Comparison of ENCODE assay signal across 24 cellular contexts in the genomic region with DNA sequence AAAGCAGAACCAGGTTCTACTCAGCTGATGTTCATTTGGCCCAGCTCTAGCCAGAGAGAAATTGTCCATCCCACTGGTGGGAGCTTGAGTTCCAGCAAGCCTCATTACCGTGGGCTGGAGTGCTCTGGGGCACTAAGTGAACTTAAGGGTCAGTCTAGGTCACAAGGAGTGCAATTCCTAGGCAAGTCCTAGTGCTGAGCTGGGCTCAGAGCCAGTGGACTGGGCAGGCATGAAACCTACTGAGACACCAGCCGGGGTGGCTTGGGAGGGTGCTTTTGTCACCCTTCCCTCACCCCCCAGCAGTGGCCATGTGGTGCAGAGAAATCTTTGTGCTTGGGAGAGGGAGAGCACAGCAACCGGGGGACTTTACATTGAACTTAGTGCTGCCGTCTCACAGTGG. TPM values are rescaled to one million over a fixed set of nuclear protein-coding genes. Genes with fewer than 3 reads are reported as not detected.
DNase-seq lines count a peak whose midpoint lies in the region; ATAC-seq, FAIRE-seq and TF ChIP-seq lines count a peak whose summit lies in the region.
"Had no signal": no experiment of that assay in that cellular context is flagged by ENCODE, and none has a peak within 500 bp of the region (broad histone marks: within the 10 kb centered on the region; RNA-seq: fewer than 3 reads in every experiment).

No MANE protein-coding gene starts in this region.

- H3K9me2 ChIP-seq in GM23338 (ENCODE audit: insufficient read depth): no peaks in the 10 kb centered on the region

- H3K36me3 ChIP-seq in GM23338 (ENCODE audit: insufficient read depth) (no peaks in the 10 kb centered on the region), endodermal cell (ENCODE audit: control insufficient read depth, insufficient read depth, low read length) (no peaks in the 10 kb centered on the region), testis (ENCODE audit: low read depth, missing control alignments) (no peaks in the 10 kb centered on the region)
- H3K36me3 ChIP-seq: BLaER1 treated with 17β-estradiol and CSF1 and Interleukin-3, amounts not matched to agents 10 nM and 100 nM had no signal

- WGBS in endodermal cell (ENCODE audit: insufficient coverage in 1 of 2, insufficient read length in 1 of 2), 2 experiments: 87 to 95% methylated on average over 3 to 4 of the region's 4 CpGs
- WGBS in testis, 2 donors: 45 to 78% methylated on average over 4 of the region's 4 CpGs

- no peak overlapping the region for H3K27ac Mint-ChIP-seq in GM23338
- H3K27ac Mint-ChIP-seq in endodermal cell: peak overlapping the region; percentile 32
- peak overlapping the region; percentile 70 for H3K27ac Mint-ChIP-seq in neural crest cell (ENCODE audit: unreplicated experiment)
- H3K27ac Mint-ChIP-seq: B cell; CD8-positive, alpha-beta T cell; HFFc6 had no signal

- H3F3A ChIP-seq in GM23338 (replicated peaks; ENCODE audit: low read depth): no peaks in the 10 kb centered on the region

- H3K4me3 ChIP-seq in GM23338: no peak overlapping the region
- no peak overlapping the region for H3K4me3 ChIP-seq in endodermal cell (ENCODE audit: low read length)
- H3K4me3 ChIP-seq in testis: no peak overlapping the region
- H3K4me3 ChIP-seq: A549; BLaER1 treated with 17β-estradiol and CSF1 and Interleukin-3, amounts not matched to agents 10 nM and 100 nM; GM12878; GM23248 had no signal

- no peak overlapping the region for H3K4me2 ChIP-seq in GM23338
- H3K4me2 ChIP-seq: A549; BLaER1 treated with 17β-estradiol and CSF1 and Interleukin-3, amounts not matched to agents 10 nM and 100 nM had no signal

- H3K9me3 ChIP-seq in endodermal cell (ENCODE audit: control insufficient read depth, low read length) (no peaks in the 10 kb centered on the region), testis (no peaks in the 10 kb centered on the region)
- H3K9me3 ChIP-seq: A549; BLaER1 treated with 17β-estradiol and CSF1 and Interleukin-3, amounts not matched to agents 10 nM and 100 nM had no signal

- no peak overlapping the region for H3K4me3 Mint-ChIP-seq in GM23338
- H3K4me3 Mint-ChIP-seq in endodermal cell: no peak overlapping the region
- H3K4me3 Mint-ChIP-seq in neural crest cell: no peak overlapping the region
- H3K4me3 Mint-ChIP-seq: B cell; CD8-positive, alpha-beta T cell; HFFc6 had no signal

- H2AFZ ChIP-seq in GM23338: 0 out of 2 replicates have a peak overlapping the region, but pooled peaks have one; percentile 38
- H2AFZ ChIP-seq: GM23248 had no signal

- H3K27me3 ChIP-seq in GM23338 (ENCODE audit: insufficient read depth): no peaks in the 10 kb centered on the region
- peaks cover 6% of the 10 kb centered on the region for H3K27me3 ChIP-seq in endodermal cell (ENCODE audit: control insufficient read depth, insufficient read depth, low read length, poor library complexity, severe bottlenecking)
- H3K27me3 ChIP-seq in testis: no peaks in the 10 kb centered on the region
- H3K27me3 ChIP-seq: BLaER1 treated with 17β-estradiol and CSF1 and Interleukin-3, amounts not matched to agents 10 nM and 100 nM had no signal

- TF ChIP-seq POLR2A in testis (IDR thresholded peaks at IDR 0.05): no peak

- intact Hi-C loops in Right ventricle myocardium inferior (cut with DNase I): loop anchor here (10.0 kb wide), 1 partner anchor 45 kb away; no protein-coding TSS in a partner anchor
- intact Hi-C loops in left cardiac atrium (cut with DNase I): no loop called here
- intact Hi-C loops in testis (cut with DNase I; ENCODE audit: low total_unique reads): no loop called here

- peak; percentile 59 for ATAC-seq in Right ventricle myocardium inferior
- no peak for ATAC-seq in left cardiac atrium
- peak; percentile 49 for ATAC-seq in GM23338
- ATAC-seq: A549; CD8-positive, alpha-beta T cell; GM12878; HCT116 had no signal

- no peaks in the 10 kb centered on the region for H3K27me3 Mint-ChIP-seq in GM23338 (ENCODE audit: insufficient read depth, low read depth, poor library complexity)
- peaks cover 4% of the 10 kb centered on the region for H3K27me3 Mint-ChIP-seq in endodermal cell (ENCODE audit: insufficient read depth)
- no peaks in the 10 kb centered on the region for H3K27me3 Mint-ChIP-seq in neural crest cell (ENCODE audit: low read depth)

- H4K20me1 ChIP-seq in GM23338 (replicated peaks; ENCODE audit: insufficient read depth): no peaks in the 10 kb centered on the region
- H4K20me1 ChIP-seq: BLaER1 treated with 17β-estradiol and CSF1 and Interleukin-3, amounts not matched to agents 10 nM and 100 nM had no signal

- DNase-seq in Right ventricle myocardium inferior (ENCODE audit: missing footprints): no peak
- DNase-seq in left cardiac atrium: no peak
- no peak for DNase-seq in GM23338 (ENCODE audit: low spot score)
- no peak for DNase-seq in endodermal cell
- no peak for DNase-seq in neural crest cell (ENCODE audit: low read depth, low spot score)
- DNase-seq in GM19239 (ENCODE audit: insufficient read length, low spot score): no peak
- no peak for DNase-seq in testis
- DNase-seq in NCI-H69 (lab: John Stamatoyannopoulos, UW): no peak
- DNase-seq: Calu3; CD8-positive, alpha-beta T cell; DMS53; DND-41; EL; GM23248; H7; HFFc6; IMR-90 had no signal

- FAIRE-seq in GM19239 (lab: Jason Lieb, UNC): no peak
- FAIRE-seq: A549, GM12878, HTR-8/SVneo had no signal

- H3K27ac ChIP-seq in GM23338 (ENCODE audit: low read depth) (no peak overlapping the region), endodermal cell (ENCODE audit: low read depth, low read length) (no peak overlapping the region), testis (no peak overlapping the region)
- H3K27ac ChIP-seq: 22Rv1; A549; BLaER1 treated with 17β-estradiol and CSF1 and Interleukin-3, amounts not matched to agents 10 nM and 100 nM; GM23248 had no signal

- H3K4me1 ChIP-seq in GM23338 (ENCODE audit: insufficient read depth): no peaks in the 10 kb centered on the region
- H3K4me1 ChIP-seq in endodermal cell (ENCODE audit: control insufficient read depth, insufficient read depth, low read length): no peaks in the 10 kb centered on the region
- no peaks in the 10 kb centered on the region for H3K4me1 ChIP-seq in testis
- H3K4me1 ChIP-seq: A549; BLaER1 treated with 17β-estradiol and CSF1 and Interleukin-3, amounts not matched to agents 10 nM and 100 nM had no signal

- no peaks in the 10 kb centered on the region for H3K79me2 ChIP-seq in GM23338 (replicated peaks; ENCODE audit: insufficient read depth)

- H3K36me3 Mint-ChIP-seq in GM23338 (ENCODE audit: low read depth): no peaks in the 10 kb centered on the region
- H3K36me3 Mint-ChIP-seq in endodermal cell (ENCODE audit: low read depth): no peaks in the 10 kb centered on the region
- no peaks in the 10 kb centered on the region for H3K36me3 Mint-ChIP-seq in neural crest cell (ENCODE audit: low read depth)
- H3K36me3 Mint-ChIP-seq: CD8-positive, alpha-beta T cell had no signal

- no peak overlapping the region for H3K9ac ChIP-seq in endodermal cell (ENCODE audit: extremely low read depth, low read length, poor library complexity, severe bottlenecking)
- H3K9ac ChIP-seq: BLaER1 treated with 17β-estradiol and CSF1 and Interleukin-3, amounts not matched to agents 10 nM and 100 nM; GM23248 had no signal

- no peaks in the 10 kb centered on the region; the same call in 2 of the 3 replicates for H3K4me1 Mint-ChIP-seq in GM23338
- H3K4me1 Mint-ChIP-seq in endodermal cell: peaks cover 4% of the 10 kb centered on the region
- H3K4me1 Mint-ChIP-seq in neural crest cell: no peaks in the 10 kb centered on the region
- H3K4me1 Mint-ChIP-seq: B cell had no signal

- H3K9me3 Mint-ChIP-seq in GM23338: no peaks in the 10 kb centered on the region
- H3K9me3 Mint-ChIP-seq in endodermal cell: no peaks in the 10 kb centered on the region
- H3K9me3 Mint-ChIP-seq in neural crest cell: no peaks in the 10 kb centered on the region
- H3K9me3 Mint-ChIP-seq: CD8-positive, alpha-beta T cell; HFFc6 had no signal

- TF ChIP-seq CTCF in GM23338 (conservative IDR thresholded peaks at IDR 0.05; ENCODE audit: low read depth in 2 of 2) (no peak), endodermal cell (conservative IDR thresholded peaks at IDR 0.05) (no peak), neural crest cell (conservative IDR thresholded peaks at IDR 0.05) (no peak), testis (IDR thresholded peaks at IDR 0.05) (no peak)

TF ChIP-seq in GM23338, 12 proteins besides CTCF, POLR2A, EP300 and RAD21 (continues in another document):
- no peak for TF ChIP-seq STAT1 (IDR thresholded peaks at IDR 0.05; ENCODE audit: unreplicated experiment)
- TF ChIP-seq, protein P1, sequence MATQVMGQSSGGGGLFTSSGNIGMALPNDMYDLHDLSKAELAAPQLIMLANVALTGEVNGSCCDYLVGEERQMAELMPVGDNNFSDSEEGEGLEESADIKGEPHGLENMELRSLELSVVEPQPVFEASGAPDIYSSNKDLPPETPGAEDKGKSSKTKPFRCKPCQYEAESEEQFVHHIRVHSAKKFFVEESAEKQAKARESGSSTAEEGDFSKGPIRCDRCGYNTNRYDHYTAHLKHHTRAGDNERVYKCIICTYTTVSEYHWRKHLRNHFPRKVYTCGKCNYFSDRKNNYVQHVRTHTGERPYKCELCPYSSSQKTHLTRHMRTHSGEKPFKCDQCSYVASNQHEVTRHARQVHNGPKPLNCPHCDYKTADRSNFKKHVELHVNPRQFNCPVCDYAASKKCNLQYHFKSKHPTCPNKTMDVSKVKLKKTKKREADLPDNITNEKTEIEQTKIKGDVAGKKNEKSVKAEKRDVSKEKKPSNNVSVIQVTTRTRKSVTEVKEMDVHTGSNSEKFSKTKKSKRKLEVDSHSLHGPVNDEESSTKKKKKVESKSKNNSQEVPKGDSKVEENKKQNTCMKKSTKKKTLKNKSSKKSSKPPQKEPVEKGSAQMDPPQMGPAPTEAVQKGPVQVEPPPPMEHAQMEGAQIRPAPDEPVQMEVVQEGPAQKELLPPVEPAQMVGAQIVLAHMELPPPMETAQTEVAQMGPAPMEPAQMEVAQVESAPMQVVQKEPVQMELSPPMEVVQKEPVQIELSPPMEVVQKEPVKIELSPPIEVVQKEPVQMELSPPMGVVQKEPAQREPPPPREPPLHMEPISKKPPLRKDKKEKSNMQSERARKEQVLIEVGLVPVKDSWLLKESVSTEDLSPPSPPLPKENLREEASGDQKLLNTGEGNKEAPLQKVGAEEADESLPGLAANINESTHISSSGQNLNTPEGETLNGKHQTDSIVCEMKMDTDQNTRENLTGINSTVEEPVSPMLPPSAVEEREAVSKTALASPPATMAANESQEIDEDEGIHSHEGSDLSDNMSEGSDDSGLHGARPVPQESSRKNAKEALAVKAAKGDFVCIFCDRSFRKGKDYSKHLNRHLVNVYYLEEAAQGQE (IDR thresholded peaks at IDR 0.05; ENCODE audit: unreplicated experiment): no peak
- no peak for TF ChIP-seq ZNF331 (CRISPR knock-in tag; IDR thresholded peaks at IDR 0.05; ENCODE audit: low read depth)
- no peak for TF ChIP-seq JUNB (IDR thresholded peaks at IDR 0.05; ENCODE audit: unreplicated experiment)

RNA-seq across cellular contexts. Expression of gene GSX2, which starts 39.4 kb away (rescaled TPM):
- total RNA-seq in Right ventricle myocardium inferior (not detected), left cardiac atrium (not detected), endodermal cell (not detected), neural crest cell (not detected in 2 replicates), testis (1 to 10 TPM; 1.8 to 2.0 TPM)
- total RNA-seq in GM23338 (2014; rRNA removed; shearing (Covaris generic)): not detected in 2 replicates
- polyA plus RNA-seq in GM23338 (2016; fragmentation: Nextera tagmentation; extraction: Ambion mirVana) (0.34 TPM in 1 of 2 replicates, not detected in the other), testis (ENCODE audit: insufficient read depth, low read depth, low replicate concordance) (1.1 TPM)
- 3.6 TPM for polyA plus RNA-seq in endodermal cell (2013, experiment 1 of 2)
- polyA plus RNA-seq in endodermal cell (2013, experiment 2 of 2): 4.2 TPM
- total RNA-seq: Calu3; CD8-positive, alpha-beta T cell; GM23248; HFFc6; IMR-90 had no signal
- polyA plus RNA-seq: A549, GM23248, IMR-90 had no signal

Comparison
In these comparisons a context has a peak if more than half of its experiments do, and no peak if none do; other contexts are left out.
1. ATAC-seq: peak in Right ventricle myocardium inferior (single experiment) and GM23338 (single experiment); none in left cardiac atrium (0 of 2).